Comparison of ENCODE assay signal across 1 cellular context in the genomic region with DNA sequence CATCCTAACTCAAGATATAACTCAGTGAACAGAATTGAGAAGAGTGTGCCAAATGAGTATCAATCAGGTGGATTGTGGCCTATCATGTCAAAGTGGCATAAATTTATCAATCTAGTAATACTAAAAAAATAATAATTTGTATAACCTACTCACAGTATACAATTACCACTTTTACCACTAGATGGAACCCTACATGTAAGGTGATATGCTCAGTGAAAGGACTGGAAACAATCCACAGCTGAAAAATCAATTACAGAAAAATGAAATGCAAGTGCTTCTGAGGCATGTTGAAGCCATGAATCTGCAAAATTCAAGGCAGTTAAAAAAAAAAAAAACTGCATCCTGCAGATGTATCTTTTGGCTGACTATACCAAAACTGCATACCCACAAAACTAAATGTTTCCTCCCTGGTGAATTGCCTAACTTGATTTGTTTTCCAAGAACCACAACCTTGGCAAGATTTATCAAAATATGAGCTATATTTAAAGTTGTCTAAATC.
TF ChIP-seq lines count a peak whose summit lies in the region.

No MANE protein-coding gene starts in this region.

TF ChIP-seq in WTC11, 78 proteins besides CTCF, POLR2A, EP300 and RAD21 (continued from another document):
- TF ChIP-seq, protein P1, sequence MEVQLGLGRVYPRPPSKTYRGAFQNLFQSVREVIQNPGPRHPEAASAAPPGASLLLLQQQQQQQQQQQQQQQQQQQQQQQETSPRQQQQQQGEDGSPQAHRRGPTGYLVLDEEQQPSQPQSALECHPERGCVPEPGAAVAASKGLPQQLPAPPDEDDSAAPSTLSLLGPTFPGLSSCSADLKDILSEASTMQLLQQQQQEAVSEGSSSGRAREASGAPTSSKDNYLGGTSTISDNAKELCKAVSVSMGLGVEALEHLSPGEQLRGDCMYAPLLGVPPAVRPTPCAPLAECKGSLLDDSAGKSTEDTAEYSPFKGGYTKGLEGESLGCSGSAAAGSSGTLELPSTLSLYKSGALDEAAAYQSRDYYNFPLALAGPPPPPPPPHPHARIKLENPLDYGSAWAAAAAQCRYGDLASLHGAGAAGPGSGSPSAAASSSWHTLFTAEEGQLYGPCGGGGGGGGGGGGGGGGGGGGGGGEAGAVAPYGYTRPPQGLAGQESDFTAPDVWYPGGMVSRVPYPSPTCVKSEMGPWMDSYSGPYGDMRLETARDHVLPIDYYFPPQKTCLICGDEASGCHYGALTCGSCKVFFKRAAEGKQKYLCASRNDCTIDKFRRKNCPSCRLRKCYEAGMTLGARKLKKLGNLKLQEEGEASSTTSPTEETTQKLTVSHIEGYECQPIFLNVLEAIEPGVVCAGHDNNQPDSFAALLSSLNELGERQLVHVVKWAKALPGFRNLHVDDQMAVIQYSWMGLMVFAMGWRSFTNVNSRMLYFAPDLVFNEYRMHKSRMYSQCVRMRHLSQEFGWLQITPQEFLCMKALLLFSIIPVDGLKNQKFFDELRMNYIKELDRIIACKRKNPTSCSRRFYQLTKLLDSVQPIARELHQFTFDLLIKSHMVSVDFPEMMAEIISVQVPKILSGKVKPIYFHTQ (CRISPR knock-in tag; IDR thresholded peaks at IDR 0.05), result no peak
- TF ChIP-seq, protein P2, sequence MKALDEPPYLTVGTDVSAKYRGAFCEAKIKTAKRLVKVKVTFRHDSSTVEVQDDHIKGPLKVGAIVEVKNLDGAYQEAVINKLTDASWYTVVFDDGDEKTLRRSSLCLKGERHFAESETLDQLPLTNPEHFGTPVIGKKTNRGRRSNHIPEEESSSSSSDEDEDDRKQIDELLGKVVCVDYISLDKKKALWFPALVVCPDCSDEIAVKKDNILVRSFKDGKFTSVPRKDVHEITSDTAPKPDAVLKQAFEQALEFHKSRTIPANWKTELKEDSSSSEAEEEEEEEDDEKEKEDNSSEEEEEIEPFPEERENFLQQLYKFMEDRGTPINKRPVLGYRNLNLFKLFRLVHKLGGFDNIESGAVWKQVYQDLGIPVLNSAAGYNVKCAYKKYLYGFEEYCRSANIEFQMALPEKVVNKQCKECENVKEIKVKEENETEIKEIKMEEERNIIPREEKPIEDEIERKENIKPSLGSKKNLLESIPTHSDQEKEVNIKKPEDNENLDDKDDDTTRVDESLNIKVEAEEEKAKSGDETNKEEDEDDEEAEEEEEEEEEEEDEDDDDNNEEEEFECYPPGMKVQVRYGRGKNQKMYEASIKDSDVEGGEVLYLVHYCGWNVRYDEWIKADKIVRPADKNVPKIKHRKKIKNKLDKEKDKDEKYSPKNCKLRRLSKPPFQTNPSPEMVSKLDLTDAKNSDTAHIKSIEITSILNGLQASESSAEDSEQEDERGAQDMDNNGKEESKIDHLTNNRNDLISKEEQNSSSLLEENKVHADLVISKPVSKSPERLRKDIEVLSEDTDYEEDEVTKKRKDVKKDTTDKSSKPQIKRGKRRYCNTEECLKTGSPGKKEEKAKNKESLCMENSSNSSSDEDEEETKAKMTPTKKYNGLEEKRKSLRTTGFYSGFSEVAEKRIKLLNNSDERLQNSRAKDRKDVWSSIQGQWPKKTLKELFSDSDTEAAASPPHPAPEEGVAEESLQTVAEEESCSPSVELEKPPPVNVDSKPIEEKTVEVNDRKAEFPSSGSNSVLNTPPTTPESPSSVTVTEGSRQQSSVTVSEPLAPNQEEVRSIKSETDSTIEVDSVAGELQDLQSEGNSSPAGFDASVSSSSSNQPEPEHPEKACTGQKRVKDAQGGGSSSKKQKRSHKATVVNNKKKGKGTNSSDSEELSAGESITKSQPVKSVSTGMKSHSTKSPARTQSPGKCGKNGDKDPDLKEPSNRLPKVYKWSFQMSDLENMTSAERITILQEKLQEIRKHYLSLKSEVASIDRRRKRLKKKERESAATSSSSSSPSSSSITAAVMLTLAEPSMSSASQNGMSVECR (CRISPR knock-in tag; IDR thresholded peaks at IDR 0.05; ENCODE audit: borderline replicate concordance), result no peak
- no peak for TF ChIP-seq KAT7 (CRISPR knock-in tag; IDR thresholded peaks at IDR 0.05; ENCODE audit: borderline replicate concordance)
- TF ChIP-seq FOXK1 (CRISPR knock-in tag; IDR thresholded peaks at IDR 0.05), result no peak
TF ChIP-seq in WTC11: peak in this region for 0.
